In the genomic region with DNA sequence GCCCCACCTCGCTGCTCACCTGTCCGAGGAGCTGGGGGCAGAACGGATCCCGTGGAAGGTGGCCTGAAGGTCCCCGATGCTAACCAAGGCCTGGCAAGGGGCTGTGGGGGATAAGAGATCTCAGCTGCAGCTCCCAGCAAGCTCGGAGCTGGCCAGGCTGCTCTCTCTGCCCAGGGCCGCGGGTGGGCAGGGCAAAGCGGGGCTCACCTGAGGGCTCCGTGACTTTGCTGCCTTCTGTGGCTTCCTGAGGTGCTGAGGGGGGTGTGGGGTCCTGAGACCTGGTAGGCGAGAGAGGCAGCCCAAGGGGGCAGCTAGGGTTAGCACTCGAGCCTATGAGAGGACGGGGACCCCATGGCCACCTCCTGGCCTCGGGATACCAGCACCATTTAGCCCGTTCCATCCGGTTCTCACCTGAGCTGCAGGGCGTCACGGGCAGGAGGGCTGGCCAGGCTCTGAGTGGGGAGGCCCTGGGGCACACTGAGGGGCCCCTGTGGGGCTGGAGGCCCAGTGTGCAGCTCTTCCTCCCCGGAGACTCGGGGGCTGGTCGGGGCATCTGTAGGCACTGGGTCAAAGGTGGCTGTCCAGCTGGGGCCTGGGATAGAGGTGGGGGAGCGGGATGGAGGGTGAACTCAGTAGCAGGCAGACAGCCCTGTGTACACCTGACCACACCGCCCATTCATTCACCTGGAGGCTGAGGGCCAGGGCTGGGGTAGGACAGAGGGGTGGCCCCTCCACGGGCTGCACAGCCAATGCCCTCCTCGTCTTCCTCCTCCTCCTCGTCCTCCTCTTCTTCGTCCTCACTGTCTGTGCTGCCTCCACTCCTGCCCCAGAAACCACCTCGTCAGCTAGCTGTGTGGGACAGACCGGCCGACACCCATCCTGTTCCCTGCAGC, we compare ENCODE assay signal across 2 cellular contexts.
TF ChIP-seq lines count a peak whose summit lies in the region.

No MANE protein-coding gene starts in this region.

TF ChIP-seq in K562, 482 proteins besides CTCF, POLR2A, EP300 and RAD21:
- peak; percentile 49 for TF ChIP-seq POLR2G (IDR thresholded peaks at IDR 0.05; ENCODE audit: low read depth, low read length)
- TF ChIP-seq, protein P1, sequence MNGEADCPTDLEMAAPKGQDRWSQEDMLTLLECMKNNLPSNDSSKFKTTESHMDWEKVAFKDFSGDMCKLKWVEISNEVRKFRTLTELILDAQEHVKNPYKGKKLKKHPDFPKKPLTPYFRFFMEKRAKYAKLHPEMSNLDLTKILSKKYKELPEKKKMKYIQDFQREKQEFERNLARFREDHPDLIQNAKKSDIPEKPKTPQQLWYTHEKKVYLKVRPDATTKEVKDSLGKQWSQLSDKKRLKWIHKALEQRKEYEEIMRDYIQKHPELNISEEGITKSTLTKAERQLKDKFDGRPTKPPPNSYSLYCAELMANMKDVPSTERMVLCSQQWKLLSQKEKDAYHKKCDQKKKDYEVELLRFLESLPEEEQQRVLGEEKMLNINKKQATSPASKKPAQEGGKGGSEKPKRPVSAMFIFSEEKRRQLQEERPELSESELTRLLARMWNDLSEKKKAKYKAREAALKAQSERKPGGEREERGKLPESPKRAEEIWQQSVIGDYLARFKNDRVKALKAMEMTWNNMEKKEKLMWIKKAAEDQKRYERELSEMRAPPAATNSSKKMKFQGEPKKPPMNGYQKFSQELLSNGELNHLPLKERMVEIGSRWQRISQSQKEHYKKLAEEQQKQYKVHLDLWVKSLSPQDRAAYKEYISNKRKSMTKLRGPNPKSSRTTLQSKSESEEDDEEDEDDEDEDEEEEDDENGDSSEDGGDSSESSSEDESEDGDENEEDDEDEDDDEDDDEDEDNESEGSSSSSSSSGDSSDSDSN (IDR thresholded peaks at IDR 0.05; ENCODE audit: borderline replicate concordance in 1 of 2, low read depth in 2 of 2, low read length in 2 of 2) = no peak

TF ChIP-seq in HEK293T, 16 proteins besides CTCF, POLR2A, EP300 and RAD21:
- TF ChIP-seq L3MBTL2 (conservative IDR thresholded peaks at IDR 0.05) = no peak
- TF ChIP-seq NFRKB (IDR thresholded peaks at IDR 0.05) = no peak
- no peak for TF ChIP-seq ZNF384 (IDR thresholded peaks at IDR 0.05)
- no peak for TF ChIP-seq ELF4 (IDR thresholded peaks at IDR 0.05)
- TF ChIP-seq HDGF (IDR thresholded peaks at IDR 0.05; ENCODE audit: borderline replicate concordance) = no peak
- TF ChIP-seq BHLHE40 (IDR thresholded peaks at IDR 0.05; ENCODE audit: borderline replicate concordance) = no peak
- TF ChIP-seq FOXA1 (IDR thresholded peaks at IDR 0.05) = no peak
- no peak for TF ChIP-seq FOXM1 (IDR thresholded peaks at IDR 0.05; ENCODE audit: borderline replicate concordance)
- TF ChIP-seq FOXK2 (IDR thresholded peaks at IDR 0.05) = no peak
- TF ChIP-seq ARNT (IDR thresholded peaks at IDR 0.05) = no peak
- TF ChIP-seq, protein P2, sequence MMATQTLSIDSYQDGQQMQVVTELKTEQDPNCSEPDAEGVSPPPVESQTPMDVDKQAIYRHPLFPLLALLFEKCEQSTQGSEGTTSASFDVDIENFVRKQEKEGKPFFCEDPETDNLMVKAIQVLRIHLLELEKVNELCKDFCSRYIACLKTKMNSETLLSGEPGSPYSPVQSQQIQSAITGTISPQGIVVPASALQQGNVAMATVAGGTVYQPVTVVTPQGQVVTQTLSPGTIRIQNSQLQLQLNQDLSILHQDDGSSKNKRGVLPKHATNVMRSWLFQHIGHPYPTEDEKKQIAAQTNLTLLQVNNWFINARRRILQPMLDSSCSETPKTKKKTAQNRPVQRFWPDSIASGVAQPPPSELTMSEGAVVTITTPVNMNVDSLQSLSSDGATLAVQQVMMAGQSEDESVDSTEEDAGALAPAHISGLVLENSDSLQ (IDR thresholded peaks at IDR 0.05) = no peak
- TF ChIP-seq LEF1 (IDR thresholded peaks at IDR 0.05; ENCODE audit: borderline replicate concordance) = no peak
TF ChIP-seq in HEK293T: peak in this region for 0.
